In the genomic region with DNA sequence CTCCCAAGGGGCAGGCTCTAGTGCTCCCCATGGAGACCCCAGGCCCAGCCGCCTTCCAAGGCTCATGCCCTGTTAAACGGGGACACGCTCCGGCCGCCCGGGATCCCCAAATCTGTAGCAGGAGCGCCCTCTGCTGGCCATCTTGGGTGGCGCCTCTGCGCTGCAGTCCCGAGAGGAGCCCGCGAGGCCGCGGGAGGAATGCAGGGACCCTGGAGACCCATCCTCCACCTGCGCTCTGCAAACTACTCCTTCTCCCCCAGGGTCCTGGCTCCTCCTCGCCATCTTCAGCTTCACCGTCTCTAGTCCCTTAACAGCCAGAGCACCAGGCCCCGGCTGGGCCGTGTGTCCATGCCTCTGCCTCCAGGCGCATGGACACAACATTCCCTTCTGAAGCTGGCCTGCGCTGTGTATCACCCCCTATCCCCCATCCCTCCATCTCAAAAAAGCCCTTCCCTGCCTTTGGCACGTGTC, we compare ENCODE assay signal across 8 cellular contexts. TPM values are rescaled to one million over a fixed set of nuclear protein-coding genes. Genes with fewer than 3 reads are reported as not detected.
DNase-seq lines count a peak whose midpoint lies in the region; ATAC-seq and TF ChIP-seq lines count a peak whose summit lies in the region.

No MANE protein-coding gene starts in this region.

- DNase-seq in GF-D8 (lab: John Stamatoyannopoulos, UW) (peak; percentile 13), Kasumi-1 (lab: John Stamatoyannopoulos, UW) (peak; percentile 68 to 69), SJCRH30 (peak; percentile 84 to 89), activated gamma-delta T cell treated with Interleukin-2 at 50 U/mL for 16 hours (peak; percentile 89), foreskin melanocyte (peak; percentile 65), neural crest cell (ENCODE audit: low read depth, low spot score) (peak; percentile 99)
- DNase-seq in stimulated activated naive CD8-positive, alpha-beta T cell treated with anti-CD3 and anti-CD28 coated beads, Interleukin-15, amount 100 ng/mL, for 72 hours = peak; percentile 85 to 88

- no peaks in the 10 kb centered on the region for H3K27me3 ChIP-seq in SJCRH30

- no peak overlapping the region for H3K27ac ChIP-seq in SJCRH30

- no peaks in the 10 kb centered on the region for H3K36me3 ChIP-seq in SJCRH30

- TF ChIP-seq CTCF in neural crest cell (conservative IDR thresholded peaks at IDR 0.05) = peak; percentile 98

- peak overlapping the region; percentile 67 for H3K4me3 Mint-ChIP-seq in neural crest cell
- H3K4me3 Mint-ChIP-seq in stimulated activated naive CD8-positive, alpha-beta T cell treated with anti-CD3 and anti-CD28 coated beads, Interleukin-15, amount 100 ng/mL, for 72 hours = peak overlapping the region; percentile 72 to 76

- H3K36me3 Mint-ChIP-seq in neural crest cell (ENCODE audit: low read depth) = no peaks in the 10 kb centered on the region

- peaks cover 23% of the 10 kb centered on the region for H3K4me1 ChIP-seq in SJCRH30

- peaks cover 18% of the 10 kb centered on the region for H3K4me1 Mint-ChIP-seq in neural crest cell
- peaks cover 10% of the 10 kb centered on the region for H3K4me1 Mint-ChIP-seq in stimulated activated naive CD8-positive, alpha-beta T cell treated with anti-CD3 and anti-CD28 coated beads, Interleukin-15, amount 100 ng/mL, for 72 hours

- no peaks in the 10 kb centered on the region for H3K27me3 Mint-ChIP-seq in neural crest cell (ENCODE audit: low read depth)
- H3K27me3 Mint-ChIP-seq in stimulated activated naive CD8-positive, alpha-beta T cell treated with anti-CD3 and anti-CD28 coated beads, Interleukin-15, amount 100 ng/mL, for 72 hours = no peaks in the 10 kb centered on the region

- no peaks in the 10 kb centered on the region for H3K9me3 ChIP-seq in SJCRH30 (replicated peaks)

- peak; percentile 85 for ATAC-seq in stimulated activated naive CD8-positive, alpha-beta T cell treated with anti-CD3 and anti-CD28 coated beads, Interleukin-15, amount 100 ng/mL, for 72 hours
- ATAC-seq in GM18520 (IDR thresholded peaks at IDR 0.05; ENCODE audit: unreplicated experiment) = no peak

- peak overlapping the region; percentile 36 for H3K4me3 ChIP-seq in SJCRH30

- H3K9me3 Mint-ChIP-seq in neural crest cell = no peaks in the 10 kb centered on the region
- H3K9me3 Mint-ChIP-seq in stimulated activated naive CD8-positive, alpha-beta T cell treated with anti-CD3 and anti-CD28 coated beads, Interleukin-15, amount 100 ng/mL, for 72 hours = no peaks in the 10 kb centered on the region

- H3K27ac Mint-ChIP-seq in neural crest cell (ENCODE audit: unreplicated experiment) = no peak overlapping the region
- no peak overlapping the region for H3K27ac Mint-ChIP-seq in stimulated activated naive CD8-positive, alpha-beta T cell treated with anti-CD3 and anti-CD28 coated beads, Interleukin-15, amount 100 ng/mL, for 72 hours

RNA-seq across cellular contexts. Expression of gene KRT17, which starts 23.6 kb away (rescaled TPM):
- total RNA-seq in SJCRH30 (2014; rRNA removed; shearing (Covaris generic)) = 134 and 149 TPM in 2 replicates
- not detected in 2 replicates for total RNA-seq in neural crest cell

RNA-seq across cellular contexts. Expression of gene KRT16, which starts 35.4 kb away (rescaled TPM):
- total RNA-seq in SJCRH30 (2014; rRNA removed; shearing (Covaris generic)) = 0.08 TPM in 1 of 2 replicates, not detected in the other
- total RNA-seq in neural crest cell = not detected in 2 replicates

RNA-seq across cellular contexts. Expression of gene EIF1, which starts 40.7 kb away (rescaled TPM):
- 107 and 142 TPM in 2 replicates for total RNA-seq in SJCRH30 (2014; rRNA removed; shearing (Covaris generic))
- total RNA-seq in neural crest cell = 617 and 620 TPM in 2 replicates

Comparison
In these comparisons a context has a peak if more than half of its experiments do, and no peak if none do; other contexts are left out.
1. DNase-seq: peak in every context shown above with its lines; median percentile 99 in neural crest cell; 89 in activated gamma-delta T cell treated with Interleukin-2 at 50 U/mL for 16 hours; 86 in SJCRH30; 86 in stimulated activated naive CD8-positive, alpha-beta T cell treated with anti-CD3 and anti-CD28 coated beads, Interleukin-15, amount 100 ng/mL, for 72 hours; 68 in Kasumi-1; 65 in foreskin melanocyte; 13 in GF-D8.
2. RNA of gene KRT17, which starts 23.6 kb away (total RNA-seq): 134 to 149 TPM in SJCRH30; not detected in neural crest cell; every median in the first group is over 100 times any median in the second.